ENCODE assay signal across 14 cellular contexts in genomic region chr17:13544755-13545154, GRCh38. TPM values are rescaled to one million over a fixed set of nuclear protein-coding genes. Genes with fewer than 3 reads are reported as not detected.
A peak's percentile ranks its signal among the peaks of the same experiment; 100 is the strongest.
DNase-seq lines count a peak whose midpoint lies in the region; ATAC-seq and TF ChIP-seq lines count a peak whose summit lies in the region.
"Had no signal": no experiment of that assay in that cellular context is flagged by ENCODE, and none has a peak within 500 bp of the region (broad histone marks: within the 10 kb centered on the region; RNA-seq: fewer than 3 reads in every experiment).

No MANE protein-coding gene starts in this region.

- in situ Hi-C loops in mammary epithelial cell (cut with MboI; ENCODE audit: low sequenced_read_pairs in 2 of 2): no loop called here

- no peaks in the 10 kb centered on the region for H3K27me3 Mint-ChIP-seq in glutamatergic neuron (ENCODE audit: unreplicated experiment)
- H3K27me3 Mint-ChIP-seq in activated CD8-positive, alpha-beta T cell treated with anti-CD3 and anti-CD28 coated beads for 36 hours: peaks cover 11% of the 10 kb centered on the region

- peak; percentile 11 for ATAC-seq in left lung
- ATAC-seq in activated CD8-positive, alpha-beta T cell treated with anti-CD3 and anti-CD28 coated beads for 36 hours: no peak
- ATAC-seq: sciatic nerve had no signal

- H3K4me1 Mint-ChIP-seq in glutamatergic neuron (ENCODE audit: low read depth, unreplicated experiment): no peaks in the 10 kb centered on the region
- H3K4me1 Mint-ChIP-seq in activated CD8-positive, alpha-beta T cell treated with anti-CD3 and anti-CD28 coated beads for 36 hours (ENCODE audit: low read depth): no peaks in the 10 kb centered on the region

- H3K9me3 ChIP-seq in mammary epithelial cell (replicated peaks; ENCODE audit: insufficient read depth, low read length) (no peaks in the 10 kb centered on the region), left lung (no peaks in the 10 kb centered on the region), smooth muscle cell (replicated peaks; ENCODE audit: low read depth) (no peaks in the 10 kb centered on the region)

- H3K27me3 ChIP-seq in mammary epithelial cell (ENCODE audit: insufficient read depth, low read length) (no peaks in the 10 kb centered on the region), left lung (no peaks in the 10 kb centered on the region), smooth muscle cell (ENCODE audit: low read depth) (no peaks in the 10 kb centered on the region)

- H3F3A ChIP-seq in smooth muscle cell (ENCODE audit: low read depth): peaks cover 9% of the 10 kb centered on the region

- H3K4me1 ChIP-seq in mammary epithelial cell (ENCODE audit: insufficient read depth, low read length): peaks cover 22% of the 10 kb centered on the region
- H3K4me1 ChIP-seq in left lung: no peaks in the 10 kb centered on the region
- peaks cover 20% of the 10 kb centered on the region for H3K4me1 ChIP-seq in smooth muscle cell (ENCODE audit: low read depth)

- H4K20me1 ChIP-seq in mammary epithelial cell (ENCODE audit: insufficient read depth, low read length): no peaks in the 10 kb centered on the region
- no peaks in the 10 kb centered on the region for H4K20me1 ChIP-seq in smooth muscle cell (ENCODE audit: low read depth)

- H3K9ac ChIP-seq in mammary epithelial cell (ENCODE audit: insufficient read depth, low read length) (no peak overlapping the region), smooth muscle cell (ENCODE audit: low read depth) (no peak overlapping the region)

- H2AFZ ChIP-seq in mammary epithelial cell (ENCODE audit: low read depth, low read length) (peak overlapping the region; percentile 76), smooth muscle cell (ENCODE audit: low read depth) (no peak overlapping the region)

- H3K4me2 ChIP-seq in mammary epithelial cell (ENCODE audit: insufficient read depth, low read depth, low read length) (peak overlapping the region; percentile 76), smooth muscle cell (peak overlapping the region; percentile 79)

- H3K36me3 Mint-ChIP-seq in glutamatergic neuron (ENCODE audit: unreplicated experiment): no peaks in the 10 kb centered on the region
- H3K36me3 Mint-ChIP-seq in activated CD8-positive, alpha-beta T cell treated with anti-CD3 and anti-CD28 coated beads for 36 hours (ENCODE audit: low read depth): no peaks in the 10 kb centered on the region

- H3K79me2 ChIP-seq in mammary epithelial cell (ENCODE audit: insufficient read depth, low read length) (no peaks in the 10 kb centered on the region), smooth muscle cell (ENCODE audit: low read depth) (peaks cover 8% of the 10 kb centered on the region)

- CTCF ChIA-PET in mammary epithelial cell (lab: Charles Lee; ENCODE audit: low non-redundant PET): no interaction called here
- CTCF ChIA-PET in activated CD8-positive, alpha-beta T cell treated with anti-CD3 and anti-CD28 coated beads for 36 hours (lab: Charles Lee): no interaction called here

- no peaks in the 10 kb centered on the region for H3K9me3 Mint-ChIP-seq in glutamatergic neuron (ENCODE audit: unreplicated experiment)
- H3K9me3 Mint-ChIP-seq in activated CD8-positive, alpha-beta T cell treated with anti-CD3 and anti-CD28 coated beads for 36 hours: no peaks in the 10 kb centered on the region

- intact Hi-C loops in mammary epithelial cell (cut with micrococcal nuclease) (no loop called here), left lung (cut with DNase I) (no loop called here)
- intact Hi-C loops in activated CD8-positive, alpha-beta T cell treated with anti-CD3 and anti-CD28 coated beads for 36 hours (cut with micrococcal nuclease): no loop called here

- H3K36me3 ChIP-seq in mammary epithelial cell (ENCODE audit: insufficient read depth, low read length): no peaks in the 10 kb centered on the region
- no peaks in the 10 kb centered on the region for H3K36me3 ChIP-seq in left lung
- no peaks in the 10 kb centered on the region for H3K36me3 ChIP-seq in smooth muscle cell (ENCODE audit: low read depth)

- H3K27ac ChIP-seq in mammary epithelial cell (ENCODE audit: insufficient read depth, low read depth, low read length) (peak overlapping the region; percentile 66), left lung (peak overlapping the region in 1 of 2 donors; percentile 33), smooth muscle cell (ENCODE audit: low read depth) (peak overlapping the region; percentile 91)

- no TSS peak for BruUV-seq in mammary epithelial cell (replicated peaks; lab: Mats Ljungman, UMichigan)

- POLR2A ChIA-PET in activated CD8-positive, alpha-beta T cell treated with anti-CD3 and anti-CD28 coated beads for 36 hours (lab: Charles Lee): no interaction called here

- H3K4me3 ChIP-seq in mammary epithelial cell (replicated peaks in 1 of 3; ENCODE audit: insufficient read depth in 1 of 3, low read depth in 2 of 3, low read length in 3 of 3) (no peak overlapping the region), left lung (no peak overlapping the region), smooth muscle cell (no peak overlapping the region)
- H3K4me3 ChIP-seq: lung had no signal

- no peak for DNase-seq in mammary epithelial cell
- DNase-seq in left lung: no peak
- DNase-seq in smooth muscle cell (lab: John Stamatoyannopoulos, UW; ENCODE audit: unreplicated experiment): no peak
- DNase-seq in stimulated activated CD4-positive, alpha-beta T cell treated with anti-CD3 and anti-CD28 coated beads, Interleukin-4, amount 100 ng/mL, for 4 hours: no peak
- DNase-seq in glutamatergic neuron: no peak
- DNase-seq in activated CD8-positive, alpha-beta T cell treated with anti-CD3 and anti-CD28 coated beads for 36 hours: no peak
- DNase-seq: activated naive CD4-positive, alpha-beta T cell treated with anti-CD3 and anti-CD28 coated beads, Interleukin-2, amount 50 U/mL, for 16 hours; DMS 273 treated with DMSO at 0.1 percent for 48 hours; H7; NCI-H2227 treated with DMSO at 0.1 percent for 48 hours; NK-92 treated with Interleukin-12 subunit alpha and Interleukin-12 subunit beta, amount 100 ng/mL, for 24 hours had no signal

- TF ChIP-seq CTCF in mammary epithelial cell (conservative IDR thresholded peaks at IDR 0.05 in 1 of 2, IDR thresholded peaks at IDR 0.05 in 1 of 2; ENCODE audit: extremely low read depth in 1 of 2, insufficient read depth in 1 of 2, low read depth in 1 of 2, low read length in 2 of 2) (no peak), left lung (IDR thresholded peaks at IDR 0.05) (no peak), smooth muscle cell (IDR thresholded peaks at IDR 0.05; ENCODE audit: borderline replicate concordance, insufficient read depth, poor library complexity, severe bottlenecking) (no peak), glutamatergic neuron (IDR thresholded peaks at IDR 0.05; ENCODE audit: partially characterized antibody, unreplicated experiment) (no peak)
- no peak for TF ChIP-seq CTCF in activated CD8-positive, alpha-beta T cell treated with anti-CD3 and anti-CD28 coated beads for 36 hours (IDR thresholded peaks at IDR 0.05)

- 74% methylated on average over 9 of the region's 9 CpGs for WGBS in mammary epithelial cell (ENCODE audit: low coverage, missing lambda C conversion rate)
- 66% methylated on average over 9 of the region's 9 CpGs for WGBS in smooth muscle cell (ENCODE audit: low lambda C conversion rate)

- dilution Hi-C loops in mammary epithelial cell (cut with HindIII; ENCODE audit: low sequenced_read_pairs): no loop called here

- H3K27ac Mint-ChIP-seq in glutamatergic neuron (ENCODE audit: unreplicated experiment): no peak overlapping the region
- no peak overlapping the region for H3K27ac Mint-ChIP-seq in activated CD8-positive, alpha-beta T cell treated with anti-CD3 and anti-CD28 coated beads for 36 hours

- H3K4me3 Mint-ChIP-seq in glutamatergic neuron (ENCODE audit: unreplicated experiment): no peak overlapping the region
- H3K4me3 Mint-ChIP-seq in activated CD8-positive, alpha-beta T cell treated with anti-CD3 and anti-CD28 coated beads for 36 hours: no peak overlapping the region

TF ChIP-seq in PFSK-1, 5 proteins besides CTCF, POLR2A, EP300 and RAD21:
- TF ChIP-seq TAF1 (IDR thresholded peaks at IDR 0.05; ENCODE audit: borderline replicate concordance, insufficient read depth, low read length) (peak; percentile 10; the same call in 1 of the 2 replicates), POLR2AphosphoS5 (IDR thresholded peaks at IDR 0.05; ENCODE audit: low read depth, low read length) (0 out of 2 replicates have a peak, but pooled peaks have one; percentile 11), REST (IDR thresholded peaks at IDR 0.05; ENCODE audit: insufficient read depth in 1 of 2, low read depth in 2 of 2, low read length in 2 of 2) (no peak), SIN3A (IDR thresholded peaks at IDR 0.05; ENCODE audit: borderline replicate concordance, insufficient read depth, low read length) (peak; percentile 8; the same call in 1 of the 2 replicates)
TF ChIP-seq in PFSK-1: peak in this region for 3.

RNA-seq across cellular contexts. Expression of gene HS3ST3A1, which starts 57.0 kb away (rescaled TPM):
- 36.4 TPM for polyA plus RNA-seq in PFSK-1 (2012; ENCODE audit: insufficient read length, low read depth)
- total RNA-seq in mammary epithelial cell (1 to 10 TPM; 1.0 to 1.7 TPM), left lung (1 to 10 TPM; 2.7 to 4.7 TPM), smooth muscle cell (18.0 and 19.5 TPM in 2 replicates), glutamatergic neuron (ENCODE audit: unreplicated experiment) (1.1 TPM)
- polyA plus RNA-seq in mammary epithelial cell (1.4 TPM), smooth muscle cell (24.2 and 25.1 TPM in 2 replicates)
- polyA minus RNA-seq in mammary epithelial cell: 0.16 TPM
- under 1 TPM in 1 of 2 experiments, not detected in 1; 0.11 TPM for total RNA-seq in activated CD8-positive, alpha-beta T cell treated with anti-CD3 and anti-CD28 coated beads for 36 hours
